In the genomic region with DNA sequence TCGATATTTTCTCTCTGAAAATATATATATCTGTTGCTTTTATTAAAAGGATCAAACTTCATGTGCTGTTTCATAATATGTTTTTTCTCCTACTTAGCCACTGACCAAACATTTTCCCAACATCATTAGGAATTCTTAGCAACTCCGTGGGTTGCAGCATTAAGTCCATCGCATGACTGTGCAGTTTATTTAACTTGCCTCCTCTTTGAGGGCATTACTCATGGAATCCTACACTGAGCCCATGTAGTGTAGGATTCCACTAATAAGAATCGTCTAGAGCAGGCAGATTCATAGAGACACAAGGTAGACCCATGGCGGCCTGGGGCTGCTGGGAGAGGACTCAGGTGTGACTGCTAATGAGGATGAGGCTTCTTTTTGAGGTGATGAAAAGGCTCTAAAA, we compare ENCODE assay signal across 1 cellular context.
A peak's percentile ranks its signal among the peaks of the same experiment; 100 is the strongest.
TF ChIP-seq lines count a peak whose summit lies in the region.

No MANE protein-coding gene starts in this region.

TF ChIP-seq in A549, 52 proteins besides CTCF, POLR2A, EP300 and RAD21 (continued from another document):
- TF ChIP-seq, protein P1, sequence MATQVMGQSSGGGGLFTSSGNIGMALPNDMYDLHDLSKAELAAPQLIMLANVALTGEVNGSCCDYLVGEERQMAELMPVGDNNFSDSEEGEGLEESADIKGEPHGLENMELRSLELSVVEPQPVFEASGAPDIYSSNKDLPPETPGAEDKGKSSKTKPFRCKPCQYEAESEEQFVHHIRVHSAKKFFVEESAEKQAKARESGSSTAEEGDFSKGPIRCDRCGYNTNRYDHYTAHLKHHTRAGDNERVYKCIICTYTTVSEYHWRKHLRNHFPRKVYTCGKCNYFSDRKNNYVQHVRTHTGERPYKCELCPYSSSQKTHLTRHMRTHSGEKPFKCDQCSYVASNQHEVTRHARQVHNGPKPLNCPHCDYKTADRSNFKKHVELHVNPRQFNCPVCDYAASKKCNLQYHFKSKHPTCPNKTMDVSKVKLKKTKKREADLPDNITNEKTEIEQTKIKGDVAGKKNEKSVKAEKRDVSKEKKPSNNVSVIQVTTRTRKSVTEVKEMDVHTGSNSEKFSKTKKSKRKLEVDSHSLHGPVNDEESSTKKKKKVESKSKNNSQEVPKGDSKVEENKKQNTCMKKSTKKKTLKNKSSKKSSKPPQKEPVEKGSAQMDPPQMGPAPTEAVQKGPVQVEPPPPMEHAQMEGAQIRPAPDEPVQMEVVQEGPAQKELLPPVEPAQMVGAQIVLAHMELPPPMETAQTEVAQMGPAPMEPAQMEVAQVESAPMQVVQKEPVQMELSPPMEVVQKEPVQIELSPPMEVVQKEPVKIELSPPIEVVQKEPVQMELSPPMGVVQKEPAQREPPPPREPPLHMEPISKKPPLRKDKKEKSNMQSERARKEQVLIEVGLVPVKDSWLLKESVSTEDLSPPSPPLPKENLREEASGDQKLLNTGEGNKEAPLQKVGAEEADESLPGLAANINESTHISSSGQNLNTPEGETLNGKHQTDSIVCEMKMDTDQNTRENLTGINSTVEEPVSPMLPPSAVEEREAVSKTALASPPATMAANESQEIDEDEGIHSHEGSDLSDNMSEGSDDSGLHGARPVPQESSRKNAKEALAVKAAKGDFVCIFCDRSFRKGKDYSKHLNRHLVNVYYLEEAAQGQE (IDR thresholded peaks at IDR 0.05), result no peak
- no peak for TF ChIP-seq POLR2AphosphoS2 (conservative IDR thresholded peaks at IDR 0.05; ENCODE audit: low read length)
- TF ChIP-seq NFE2L2 (conservative IDR thresholded peaks at IDR 0.05; ENCODE audit: low read length), result peak; percentile 84
